ENCODE assay signal across 12 cellular contexts in genomic region chr11:64035081-64035524, GRCh38. TPM values are rescaled to one million over a fixed set of nuclear protein-coding genes. Genes with fewer than 3 reads are reported as not detected.
A peak's percentile ranks its signal among the peaks of the same experiment; 100 is the strongest.
DNase-seq lines count a peak whose midpoint lies in the region; ATAC-seq and TF ChIP-seq lines count a peak whose summit lies in the region.
"Had no signal": no experiment of that assay in that cellular context is flagged by ENCODE, and none has a peak within 500 bp of the region (broad histone marks: within the 10 kb centered on the region; RNA-seq: fewer than 3 reads in every experiment).

No MANE protein-coding gene starts in this region.

- H3K27ac Mint-ChIP-seq in activated CD4-positive, alpha-beta T cell treated with anti-CD3 and anti-CD28 coated beads for 36 hours: no peak overlapping the region
- H3K27ac Mint-ChIP-seq in stimulated activated memory B cell treated with anti-CD40 and anti-IgM and Interleukin-4, amounts not matched to agents 10 μg/mL and 1 μg/mL and 100 μg/mL, for 72 hours: no peak overlapping the region

- no peaks in the 10 kb centered on the region for H3K9me3 ChIP-seq in WERI-Rb-1 (ENCODE audit: severe bottlenecking)
- H3K9me3 ChIP-seq in iPS DF 6.9 (ENCODE audit: control insufficient read depth, insufficient read depth, low read length): no peaks in the 10 kb centered on the region
- no peaks in the 10 kb centered on the region for H3K9me3 ChIP-seq in tibial nerve

- peak overlapping the region; percentile 22 for H3K4me3 ChIP-seq in WERI-Rb-1 (ENCODE audit: low read depth, low read length)
- H3K4me3 ChIP-seq in iPS DF 6.9 (ENCODE audit: low read length): peak overlapping the region; percentile 1; the same call in 1 of the 2 replicates
- peak overlapping the region in 1 of 4 donors; percentile 59 for H3K4me3 ChIP-seq in tibial nerve

- intact Hi-C loops in activated CD4-positive, alpha-beta T cell treated with anti-CD3 and anti-CD28 coated beads for 36 hours (cut with DNase I, micrococcal nuclease): no loop called here

- peaks cover 31% of the 10 kb centered on the region for H3K27me3 Mint-ChIP-seq in activated CD4-positive, alpha-beta T cell treated with anti-CD3 and anti-CD28 coated beads for 36 hours
- H3K27me3 Mint-ChIP-seq in stimulated activated memory B cell treated with anti-CD40 and anti-IgM and Interleukin-4, amounts not matched to agents 10 μg/mL and 1 μg/mL and 100 μg/mL, for 72 hours: peaks cover 83% of the 10 kb centered on the region

- DNase-seq in activated CD4-positive, alpha-beta T cell treated with anti-CD3 and anti-CD28 coated beads for 36 hours: no peak
- no peak for DNase-seq in activated CD4-positive, alpha-beta T cell treated with anti-CD3 and anti-CD28 coated beads for 4 hours
- DNase-seq in WERI-Rb-1 (no peak), iPS DF 6.9 (ENCODE audit: low read depth, low spot score) (no peak), tibial nerve (ENCODE audit: low spot score in 2 of 2) (no peak)
- DNase-seq: NCI-H2081 treated with DMSO at 0.1 percent for 48 hours, OCI-M1, T-helper 9 cell had no signal

- POLR2A ChIA-PET in activated CD4-positive, alpha-beta T cell treated with anti-CD3 and anti-CD28 coated beads for 36 hours (lab: Charles Lee): no interaction called here

- CTCF ChIA-PET in activated CD4-positive, alpha-beta T cell treated with anti-CD3 and anti-CD28 coated beads for 36 hours (lab: Charles Lee): no interaction called here

- no peak for TF ChIP-seq CTCF in WERI-Rb-1 (IDR thresholded peaks at IDR 0.05; ENCODE audit: low read depth, low read length)
- TF ChIP-seq CTCF in tibial nerve (IDR thresholded peaks at IDR 0.05): no peak

- H3K36me3 ChIP-seq in WERI-Rb-1 (no peaks in the 10 kb centered on the region), iPS DF 6.9 (ENCODE audit: control insufficient read depth, insufficient read depth, low read length) (no peaks in the 10 kb centered on the region), tibial nerve (no peaks in the 10 kb centered on the region)

- TF ChIP-seq EP300 in tibial nerve (IDR thresholded peaks at IDR 0.05): no peak

- H3K27ac ChIP-seq in WERI-Rb-1: no peak overlapping the region
- no peak overlapping the region for H3K27ac ChIP-seq in iPS DF 6.9 (ENCODE audit: low read length)
- no peak overlapping the region for H3K27ac ChIP-seq in tibial nerve

- peak overlapping the region; percentile 45 for H3K4me3 Mint-ChIP-seq in activated CD4-positive, alpha-beta T cell treated with anti-CD3 and anti-CD28 coated beads for 36 hours
- peak overlapping the region; percentile 49 for H3K4me3 Mint-ChIP-seq in stimulated activated memory B cell treated with anti-CD40 and anti-IgM and Interleukin-4, amounts not matched to agents 10 μg/mL and 1 μg/mL and 100 μg/mL, for 72 hours

- H3K27me3 ChIP-seq in WERI-Rb-1 (ENCODE audit: insufficient read depth, low read depth, severe bottlenecking): peaks cover 4% of the 10 kb centered on the region
- H3K27me3 ChIP-seq in iPS DF 6.9 (ENCODE audit: control insufficient read depth, insufficient read depth, low read length): peaks cover 52% of the 10 kb centered on the region
- H3K27me3 ChIP-seq in tibial nerve: peaks cover 0 to 36% of the 10 kb centered on the region in 2 donors

- no peak for ATAC-seq in activated CD4-positive, alpha-beta T cell treated with anti-CD3 and anti-CD28 coated beads for 36 hours
- ATAC-seq in stimulated activated memory B cell treated with anti-CD40 and anti-IgM and Interleukin-4, amounts not matched to agents 10 μg/mL and 1 μg/mL and 100 μg/mL, for 72 hours: no peak
- ATAC-seq in HG02938 (IDR thresholded peaks at IDR 0.05; ENCODE audit: unreplicated experiment) (no peak), GM21367 (IDR thresholded peaks at IDR 0.05; ENCODE audit: unreplicated experiment) (no peak)

- no CpG with 5 or more reads among the region's 17 CpGs for WGBS in iPS DF 6.9 (ENCODE audit: insufficient coverage, insufficient read length)
- 8 to 12% methylated on average over 16 to 17 of the region's 17 CpGs for WGBS in tibial nerve, 2 donors

- no peak for TF ChIP-seq POLR2A in tibial nerve (IDR thresholded peaks at IDR 0.05)

- H3K4me1 ChIP-seq in iPS DF 6.9 (ENCODE audit: control insufficient read depth, insufficient read depth, low read length): 0 out of 2 replicates have a peak, but pooled peaks cover 2% of the 10 kb centered on the region
- H3K4me1 ChIP-seq in tibial nerve: peaks cover 0 to 46% (median 14%) of the 10 kb centered on the region in 4 donors

- no peaks in the 10 kb centered on the region for H3K9me3 Mint-ChIP-seq in activated CD4-positive, alpha-beta T cell treated with anti-CD3 and anti-CD28 coated beads for 36 hours (ENCODE audit: low read depth)
- no peaks in the 10 kb centered on the region for H3K9me3 Mint-ChIP-seq in stimulated activated memory B cell treated with anti-CD40 and anti-IgM and Interleukin-4, amounts not matched to agents 10 μg/mL and 1 μg/mL and 100 μg/mL, for 72 hours

- H3K4me1 Mint-ChIP-seq in activated CD4-positive, alpha-beta T cell treated with anti-CD3 and anti-CD28 coated beads for 36 hours: peaks cover 5% of the 10 kb centered on the region
- H3K4me1 Mint-ChIP-seq in stimulated activated memory B cell treated with anti-CD40 and anti-IgM and Interleukin-4, amounts not matched to agents 10 μg/mL and 1 μg/mL and 100 μg/mL, for 72 hours: peaks cover 7% of the 10 kb centered on the region

- H3K36me3 Mint-ChIP-seq in activated CD4-positive, alpha-beta T cell treated with anti-CD3 and anti-CD28 coated beads for 36 hours (ENCODE audit: low read depth): no peaks in the 10 kb centered on the region
- H3K36me3 Mint-ChIP-seq in stimulated activated memory B cell treated with anti-CD40 and anti-IgM and Interleukin-4, amounts not matched to agents 10 μg/mL and 1 μg/mL and 100 μg/mL, for 72 hours: no peaks in the 10 kb centered on the region

RNA-seq across cellular contexts. Expression of gene FLRT1, which starts 0.6 kb away (rescaled TPM):
- total RNA-seq in activated CD4-positive, alpha-beta T cell treated with anti-CD3 and anti-CD28 coated beads for 36 hours: under 1 TPM; 0.21 to 0.25 TPM
- 1 to 10 TPM in 1 of 4 donors, under 1 TPM in 3; 0.39 to 2.1 (median 0.52) TPM for total RNA-seq in tibial nerve
- total RNA-seq: left lobe of liver had no signal

RNA-seq across cellular contexts. Expression of gene OTUB1, which starts 48.9 kb away (rescaled TPM):
- total RNA-seq in activated CD4-positive, alpha-beta T cell treated with anti-CD3 and anti-CD28 coated beads for 36 hours: 10 to 100 TPM; 77.4 to 86.1 TPM
- total RNA-seq in tibial nerve: 10 to 100 TPM; 35.0 to 86.7 (median 50.4) TPM
